Comparison of ENCODE assay signal across 12 cellular contexts in the genomic region with DNA sequence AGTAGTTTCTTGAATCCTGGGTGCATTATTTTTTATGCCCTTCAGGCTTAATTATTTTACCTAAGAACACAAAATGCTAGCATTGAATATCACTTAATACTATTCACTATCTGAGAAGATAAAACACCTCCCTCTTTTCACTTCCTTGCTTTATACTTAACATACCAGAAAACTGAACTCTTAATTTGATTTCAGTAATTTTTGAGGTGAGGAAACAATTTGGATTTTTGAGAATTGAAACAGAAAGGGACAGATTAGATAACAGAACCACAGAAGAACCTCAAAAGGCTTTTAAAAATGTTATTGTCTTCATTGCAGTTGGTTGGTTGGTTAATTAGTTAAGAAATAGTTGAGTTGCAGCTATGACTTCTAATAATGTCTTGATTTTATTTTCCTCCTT.
DNase-seq lines count a peak whose midpoint lies in the region; ATAC-seq, FAIRE-seq and TF ChIP-seq lines count a peak whose summit lies in the region.
"Had no signal": no experiment of that assay in that cellular context is flagged by ENCODE, and none has a peak within 500 bp of the region (broad histone marks: within the 10 kb centered on the region; RNA-seq: fewer than 3 reads in every experiment).

No MANE protein-coding gene starts in this region.

- H3K4me1 ChIP-seq in mesenchymal stem cell (ENCODE audit: control insufficient read depth, insufficient read depth, low read depth, low read length): no peaks in the 10 kb centered on the region

- no peak overlapping the region for H3K4me2 ChIP-seq in mesenchymal stem cell (ENCODE audit: low read length, poor library complexity, severe bottlenecking)

- H3K23ac ChIP-seq in mesenchymal stem cell (ENCODE audit: low read length in 2 of 2): no peak overlapping the region

- H2BK15ac ChIP-seq in mesenchymal stem cell (ENCODE audit: low read depth, poor library complexity, severe bottlenecking): no peak overlapping the region

- H3K9ac ChIP-seq in mesenchymal stem cell (ENCODE audit: low read length): no peak overlapping the region

- TF ChIP-seq CTCF in WERI-Rb-1 (IDR thresholded peaks at IDR 0.05; ENCODE audit: low read depth, low read length): no peak

- H2AFZ ChIP-seq in mesenchymal stem cell (ENCODE audit: low read depth, low read length): no peak overlapping the region

- H3K36me3 ChIP-seq in mesenchymal stem cell (ENCODE audit: control insufficient read depth in 1 of 2, insufficient read depth in 2 of 2, low read depth in 1 of 2, low read length in 2 of 2): peaks cover 0 to 6% of the 10 kb centered on the region in 2 experiments
- H3K36me3 ChIP-seq in WERI-Rb-1: no peaks in the 10 kb centered on the region

- H2BK120ac ChIP-seq in mesenchymal stem cell (ENCODE audit: low read depth, low read length): no peak overlapping the region

- no peak overlapping the region for H2BK5ac ChIP-seq in mesenchymal stem cell (ENCODE audit: low read depth, low read length, poor library complexity, severe bottlenecking)

- ATAC-seq in GM19328 (IDR thresholded peaks at IDR 0.05; ENCODE audit: unreplicated experiment) (peak; percentile 51), HG02588 (IDR thresholded peaks at IDR 0.05; ENCODE audit: unreplicated experiment) (peak; percentile 62), HG03196 (IDR thresholded peaks at IDR 0.05; ENCODE audit: unreplicated experiment) (peak; percentile 69)
- ATAC-seq: left ventricle myocardium superior had no signal

- FAIRE-seq in islet of Langerhans (lab: Jason Lieb, UNC): peak; percentile 38

- H3K4ac ChIP-seq in mesenchymal stem cell (ENCODE audit: low read depth in 1 of 2, low read length in 2 of 2): no peak overlapping the region

- no peak overlapping the region for H3K14ac ChIP-seq in mesenchymal stem cell (ENCODE audit: low read length in 2 of 2)

- DNase-seq in mesenchymal stem cell (no peak), WERI-Rb-1 (no peak), head of caudate nucleus (no peak)
- DNase-seq: KBM-7, left ventricle myocardium superior, NCI-H1694 treated with DMSO at 0.1 percent for 48 hours, NCI-H748 treated with DMSO at 0.1 percent for 48 hours had no signal

- no peak overlapping the region for H2BK12ac ChIP-seq in mesenchymal stem cell (ENCODE audit: low read length in 2 of 2)

- H3K18ac ChIP-seq in mesenchymal stem cell (ENCODE audit: low read depth in 1 of 2, low read length in 2 of 2): no peak overlapping the region

- H4K91ac ChIP-seq in mesenchymal stem cell (ENCODE audit: low read length): no peak overlapping the region

- H3K27me3 ChIP-seq in mesenchymal stem cell (ENCODE audit: control insufficient read depth in 1 of 2, insufficient read depth in 1 of 2, low read length in 2 of 2) (no peaks in the 10 kb centered on the region), WERI-Rb-1 (ENCODE audit: insufficient read depth, low read depth, severe bottlenecking) (no peaks in the 10 kb centered on the region)

- H3K9me3 ChIP-seq in mesenchymal stem cell (ENCODE audit: control insufficient read depth, low read length) (no peaks in the 10 kb centered on the region), WERI-Rb-1 (ENCODE audit: severe bottlenecking) (no peaks in the 10 kb centered on the region)

- H3K27ac ChIP-seq in mesenchymal stem cell (ENCODE audit: low read length, poor library complexity, severe bottlenecking) (no peak overlapping the region), WERI-Rb-1 (no peak overlapping the region)
- H3K27ac ChIP-seq: C4-2B had no signal

- H2AK5ac ChIP-seq in mesenchymal stem cell (ENCODE audit: low read length, severe bottlenecking): no peak overlapping the region

- peaks cover 5% of the 10 kb centered on the region for H3K79me1 ChIP-seq in mesenchymal stem cell (replicated peaks; ENCODE audit: low read length, poor library complexity, severe bottlenecking)

- intact Hi-C loops in head of caudate nucleus (cut with DNase I): no loop called here

- H3K4me3 ChIP-seq in mesenchymal stem cell (ENCODE audit: insufficient read depth in 1 of 2, low read depth in 1 of 2, low read length in 2 of 2): no peak overlapping the region
- no peak overlapping the region for H3K4me3 ChIP-seq in WERI-Rb-1 (ENCODE audit: low read depth, low read length)

- H4K8ac ChIP-seq in mesenchymal stem cell (ENCODE audit: low read length): no peak overlapping the region
